Comparison of ENCODE assay signal across 1 cellular context in genomic region chr17:63843387-63844292, GRCh38.
TF ChIP-seq lines count a peak whose summit lies in the region.

No MANE protein-coding gene starts in this region.

TF ChIP-seq in HepG2, 621 proteins besides CTCF, POLR2A, EP300 and RAD21 (continued from another document and continues in another):
- TF ChIP-seq ZNF646 (CRISPR knock-in tag; IDR thresholded peaks at IDR 0.05), result no peak
- TF ChIP-seq REL (CRISPR knock-in tag; conservative IDR thresholded peaks at IDR 0.05), result no peak
- TF ChIP-seq ZNF891 (CRISPR knock-in tag; IDR thresholded peaks at IDR 0.05), result no peak
- TF ChIP-seq ATF5 (CRISPR knock-in tag; IDR thresholded peaks at IDR 0.05; ENCODE audit: low read depth), result 0 out of 2 replicates have a peak, but pooled peaks have one; percentile 4
- TF ChIP-seq PHB2 (IDR thresholded peaks at IDR 0.05; ENCODE audit: partially characterized antibody), result no peak
- TF ChIP-seq MYNN (CRISPR knock-in tag; IDR thresholded peaks at IDR 0.05; ENCODE audit: low read depth), result 0 out of 2 replicates have a peak, but pooled peaks have one; percentile 6
- TF ChIP-seq CEBPZ (IDR thresholded peaks at IDR 0.05; ENCODE audit: low read length), result no peak
- no peak for TF ChIP-seq RNF219 (CRISPR knock-in tag; IDR thresholded peaks at IDR 0.05)
- no peak for TF ChIP-seq ZNF770 (CRISPR knock-in tag; IDR thresholded peaks at IDR 0.05)
- TF ChIP-seq FUBP1 (CRISPR knock-in tag; IDR thresholded peaks at IDR 0.05; ENCODE audit: borderline replicate concordance), result no peak
- peak; percentile 49; the same call in 1 of the 2 replicates for TF ChIP-seq KDM5A (IDR thresholded peaks at IDR 0.05; ENCODE audit: borderline replicate concordance, low read length)
- TF ChIP-seq EEA1 (CRISPR knock-in tag; IDR thresholded peaks at IDR 0.05; ENCODE audit: borderline replicate concordance), result 0 out of 2 replicates have a peak, but pooled peaks have one; percentile 19
- peak; percentile 94; the same call in 1 of the 2 replicates for TF ChIP-seq CHD4 (IDR thresholded peaks at IDR 0.05; ENCODE audit: borderline replicate concordance, low read length)
- no peak for TF ChIP-seq ZSCAN12 (CRISPR knock-in tag; IDR thresholded peaks at IDR 0.05)
- no peak for TF ChIP-seq CSRNP2 (CRISPR knock-in tag; conservative IDR thresholded peaks at IDR 0.05; ENCODE audit: low read depth)
- no peak for TF ChIP-seq ZNF343 (CRISPR knock-in tag; IDR thresholded peaks at IDR 0.05)
- TF ChIP-seq GATA4 (IDR thresholded peaks at IDR 0.05; ENCODE audit: borderline replicate concordance, low read depth), result no peak
- TF ChIP-seq NR2F1 (CRISPR knock-in tag; IDR thresholded peaks at IDR 0.05), result 0 out of 4 replicates have a peak, but pooled peaks of 1 of the 2 experiments have one; percentile 18
- TF ChIP-seq ZIK1 (CRISPR knock-in tag; IDR thresholded peaks at IDR 0.05; ENCODE audit: borderline replicate concordance, low read depth), result no peak
- no peak for TF ChIP-seq XRCC5 (optimal IDR thresholded peaks at IDR 0.05; ENCODE audit: low read length)
- no peak for TF ChIP-seq ZFP36L1 (CRISPR knock-in tag; IDR thresholded peaks at IDR 0.05)
- TF ChIP-seq ZNF275 (CRISPR knock-in tag; IDR thresholded peaks at IDR 0.05; ENCODE audit: borderline replicate concordance), result peak; percentile 10; the same call in 1 of the 2 replicates
- no peak for TF ChIP-seq ZNF296 (CRISPR knock-in tag; conservative IDR thresholded peaks at IDR 0.05)
- TF ChIP-seq ZNF567 (CRISPR knock-in tag; IDR thresholded peaks at IDR 0.05; ENCODE audit: borderline replicate concordance), result no peak
- TF ChIP-seq U2AF1 (optimal IDR thresholded peaks at IDR 0.05; ENCODE audit: low read depth, low read length), result no peak
- TF ChIP-seq GMEB2 (CRISPR knock-in tag; IDR thresholded peaks at IDR 0.05; ENCODE audit: low read depth), result no peak
- TF ChIP-seq AGO1 (IDR thresholded peaks at IDR 0.05; ENCODE audit: low read depth, low read length, poor library complexity, severe bottlenecking), result no peak
- TF ChIP-seq EZH2 (conservative IDR thresholded peaks at IDR 0.05; ENCODE audit: low read depth, low read length), result no peak
- no peak for TF ChIP-seq ZNF121 (CRISPR knock-in tag; IDR thresholded peaks at IDR 0.05)
